Comparison of ENCODE assay signal across 1 cellular context in the genomic region with DNA sequence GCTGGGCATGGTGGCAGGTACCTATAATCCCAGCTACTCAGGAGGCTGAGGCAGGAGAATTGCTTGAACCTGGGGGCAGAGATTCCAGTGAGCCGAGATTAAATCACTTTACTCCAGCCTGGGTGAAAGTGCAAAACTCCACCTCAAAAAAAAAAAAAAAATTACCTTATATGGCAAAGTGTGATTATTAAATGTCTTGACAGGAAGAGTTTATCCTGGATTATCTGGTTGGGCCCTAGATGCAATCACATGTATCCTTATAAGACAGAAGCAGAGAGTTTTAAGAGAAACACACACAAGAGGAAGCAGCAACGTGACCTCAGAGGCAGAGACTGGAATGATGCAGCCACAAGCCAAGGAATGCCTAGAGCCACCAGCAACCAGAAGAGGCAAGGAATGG.
TF ChIP-seq lines count a peak whose summit lies in the region.

No MANE protein-coding gene starts in this region.

TF ChIP-seq in GM12878, 131 proteins besides CTCF, POLR2A, EP300 and RAD21:
- TF ChIP-seq MEF2A (IDR thresholded peaks at IDR 0.05; ENCODE audit: insufficient read depth, low read depth, low read length): no peak
- TF ChIP-seq NBN (IDR thresholded peaks at IDR 0.05): no peak
- no peak for TF ChIP-seq CREM (IDR thresholded peaks at IDR 0.05; ENCODE audit: low read depth)
- no peak for TF ChIP-seq ATF7 (IDR thresholded peaks at IDR 0.05; ENCODE audit: low read depth)
- no peak for TF ChIP-seq KDM1A (IDR thresholded peaks at IDR 0.05; ENCODE audit: borderline replicate concordance)
- TF ChIP-seq SMARCA5 (IDR thresholded peaks at IDR 0.05): no peak
- TF ChIP-seq BMI1 (IDR thresholded peaks at IDR 0.05; ENCODE audit: borderline replicate concordance): no peak
- no peak for TF ChIP-seq CBX3 (IDR thresholded peaks at IDR 0.05; ENCODE audit: borderline replicate concordance, low read depth)
- no peak for TF ChIP-seq HDAC6 (IDR thresholded peaks at IDR 0.05; ENCODE audit: unreplicated experiment)
- TF ChIP-seq RBBP5 (conservative IDR thresholded peaks at IDR 0.05): no peak
- TF ChIP-seq, protein P1, sequence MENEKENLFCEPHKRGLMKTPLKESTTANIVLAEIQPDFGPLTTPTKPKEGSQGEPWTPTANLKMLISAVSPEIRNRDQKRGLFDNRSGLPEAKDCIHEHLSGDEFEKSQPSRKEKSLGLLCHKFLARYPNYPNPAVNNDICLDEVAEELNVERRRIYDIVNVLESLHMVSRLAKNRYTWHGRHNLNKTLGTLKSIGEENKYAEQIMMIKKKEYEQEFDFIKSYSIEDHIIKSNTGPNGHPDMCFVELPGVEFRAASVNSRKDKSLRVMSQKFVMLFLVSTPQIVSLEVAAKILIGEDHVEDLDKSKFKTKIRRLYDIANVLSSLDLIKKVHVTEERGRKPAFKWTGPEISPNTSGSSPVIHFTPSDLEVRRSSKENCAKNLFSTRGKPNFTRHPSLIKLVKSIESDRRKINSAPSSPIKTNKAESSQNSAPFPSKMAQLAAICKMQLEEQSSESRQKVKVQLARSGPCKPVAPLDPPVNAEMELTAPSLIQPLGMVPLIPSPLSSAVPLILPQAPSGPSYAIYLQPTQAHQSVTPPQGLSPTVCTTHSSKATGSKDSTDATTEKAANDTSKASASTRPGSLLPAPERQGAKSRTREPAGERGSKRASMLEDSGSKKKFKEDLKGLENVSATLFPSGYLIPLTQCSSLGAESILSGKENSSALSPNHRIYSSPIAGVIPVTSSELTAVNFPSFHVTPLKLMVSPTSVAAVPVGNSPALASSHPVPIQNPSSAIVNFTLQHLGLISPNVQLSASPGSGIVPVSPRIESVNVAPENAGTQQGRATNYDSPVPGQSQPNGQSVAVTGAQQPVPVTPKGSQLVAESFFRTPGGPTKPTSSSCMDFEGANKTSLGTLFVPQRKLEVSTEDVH (IDR thresholded peaks at IDR 0.05; ENCODE audit: low read depth, partially characterized antibody): no peak
- TF ChIP-seq, protein P2, sequence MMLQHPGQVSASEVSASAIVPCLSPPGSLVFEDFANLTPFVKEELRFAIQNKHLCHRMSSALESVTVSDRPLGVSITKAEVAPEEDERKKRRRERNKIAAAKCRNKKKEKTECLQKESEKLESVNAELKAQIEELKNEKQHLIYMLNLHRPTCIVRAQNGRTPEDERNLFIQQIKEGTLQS (IDR thresholded peaks at IDR 0.05; ENCODE audit: borderline replicate concordance, extremely low read depth, low read depth, low read length): no peak
- TF ChIP-seq TCF7 (IDR thresholded peaks at IDR 0.05; ENCODE audit: borderline replicate concordance): no peak
